8 cellular contexts compared by ENCODE assay signal in genomic region chr14:49692895-49693737, GRCh38. TPM values are rescaled to one million over a fixed set of nuclear protein-coding genes. Genes with fewer than 3 reads are reported as not detected.
DNase-seq lines count a peak whose midpoint lies in the region; ATAC-seq and TF ChIP-seq lines count a peak whose summit lies in the region.

Gene KLHDC1 (plus strand): TSS chr14:49693120. CDS start chr14:49693195, 75 bp downstream.

- WGBS in right lobe of liver (ENCODE audit: insufficient coverage, low coverage, low lambda C conversion rate, missing lambda C conversion rate), result under 1% methylated on average over 18 of the region's 85 CpGs

- H3K4me3 ChIP-seq in right lobe of liver, result peak within 1 kb of the TSS; percentile 49 to 77 (median 70)

- H3K9me3 ChIP-seq in right lobe of liver, result no peaks in the 10 kb centered on the region

- H3K27ac ChIP-seq in right lobe of liver, result peak within 1 kb of the TSS; percentile 88 to 94 (median 91)

- DNase-seq in AG09319 (ENCODE audit: extremely low read depth, low read depth) (peak; percentile 39), NCI-H524 (lab: John Stamatoyannopoulos, UW) (peak; percentile 71 to 82), dermis blood vessel endothelial cell (peak; percentile 84), right lobe of liver (peak; percentile 86 to 92 (median 87))
- peak; percentile 72 to 73 for DNase-seq in activated CD4-positive, alpha-beta T cell treated with anti-CD3 and anti-CD28 coated beads, Interleukin-2, amount 50 U/mL, for 4 hours
- DNase-seq in stimulated activated CD4-positive, alpha-beta T cell treated with anti-CD3 and anti-CD28 coated beads, Interleukin-4, amount 100 ng/mL, for 1 hour, result peak; percentile 78

- ATAC-seq in HG03378 (IDR thresholded peaks at IDR 0.05; ENCODE audit: unreplicated experiment) (peak; percentile 58), right lobe of liver (peak; percentile 80 to 90 (median 88))

- H3K4me1 ChIP-seq in right lobe of liver, result peaks cover 0 to 5% (median 0%) of the 10 kb centered on the region in 4 donors

- intact Hi-C loops in right lobe of liver (cut with DNase I), result no loop called here

- TF ChIP-seq CTCF in AG09319 (IDR thresholded peaks at IDR 0.05; ENCODE audit: low read depth, low read length) (no peak), right lobe of liver (IDR thresholded peaks at IDR 0.05) (no peak)

- TF ChIP-seq POLR2A in GM19099 (IDR thresholded peaks at IDR 0.05; ENCODE audit: extremely low read depth, insufficient read length, low read depth), result peak; percentile 87
- TF ChIP-seq POLR2A in right lobe of liver (IDR thresholded peaks at IDR 0.05), result peak; percentile 93

- H3K27me3 ChIP-seq in right lobe of liver, result no peaks in the 10 kb centered on the region

- H3K36me3 ChIP-seq in right lobe of liver, result no peaks in the 10 kb centered on the region

RNA-seq across cellular contexts. Expression of gene KLHDC1, which starts in this region (rescaled TPM):
- total RNA-seq in dermis blood vessel endothelial cell (1.6 and 6.6 TPM in 2 replicates), right lobe of liver (1 to 10 TPM; 1.1 to 3.4 (median 2.1) TPM)

Comparison
In these comparisons a context has a peak if more than half of its experiments do, and no peak if none do; other contexts are left out.
1. Peak in every context shown above with its lines: DNase-seq, ATAC-seq, H3K4me3 ChIP-seq and H3K27ac ChIP-seq.